8 cellular contexts compared by ENCODE assay signal in genomic region chr11:2891901-2892214, GRCh38. TPM values are rescaled to one million over a fixed set of nuclear protein-coding genes. Genes with fewer than 3 reads are reported as not detected.
DNase-seq lines count a peak whose midpoint lies in the region; ATAC-seq and TF ChIP-seq lines count a peak whose summit lies in the region.

No MANE protein-coding gene starts in this region.

- peak overlapping the region; percentile 74 to 83 for H3K27ac Mint-ChIP-seq in natural killer cell

- H3K36me3 ChIP-seq in colonic mucosa: no peaks in the 10 kb centered on the region

- H3K4me3 Mint-ChIP-seq in natural killer cell: peak overlapping the region; percentile 74

- intact Hi-C loops in colonic mucosa (cut with DNase I): loop anchor here (5.0 to 10.0 kb wide), 2 partner anchors 40 to 697 kb away; no protein-coding TSS in a partner anchor
- intact Hi-C loops in natural killer cell (cut with micrococcal nuclease): loop anchor here (1.0 kb wide), 1 partner anchor 360 kb away; no protein-coding TSS in a partner anchor

- no peak for DNase-seq in AG09309 (ENCODE audit: low read depth)
- peak; percentile 12 for DNase-seq in NCI-H2171 (lab: John Stamatoyannopoulos, UW)
- peak; percentile 62 for DNase-seq in colonic mucosa
- no peak for DNase-seq in natural killer cell
- no peak for DNase-seq in superior temporal gyrus (ENCODE audit: extremely low spot score)
- DNase-seq in activated effector memory CD4-positive, alpha-beta T cell treated with anti-CD3 and anti-CD28 coated beads, Interleukin-2, amount 50 U/mL, for 16 hours: no peak
- no peak for DNase-seq in COR-L47 (lab: John Stamatoyannopoulos, UW)

- H3K9ac ChIP-seq in colonic mucosa (ENCODE audit: low read depth in 2 of 2, low read length in 2 of 2): peak overlapping the region; percentile 64 to 69

- H3K9me3 ChIP-seq in colonic mucosa: no peaks in the 10 kb centered on the region

- no peak overlapping the region for H3K27ac ChIP-seq in colonic mucosa

- no peaks in the 10 kb centered on the region for H3K36me3 Mint-ChIP-seq in natural killer cell

- ATAC-seq in natural killer cell (no peak), GM19023 (IDR thresholded peaks at IDR 0.05; ENCODE audit: unreplicated experiment) (no peak)

- peaks cover 10% of the 10 kb centered on the region for H3K4me1 ChIP-seq in colonic mucosa

- H3K4me1 Mint-ChIP-seq in natural killer cell: peaks cover 23 to 36% of the 10 kb centered on the region in 2 donors

- TF ChIP-seq CTCF in AG09309 (IDR thresholded peaks at IDR 0.05; ENCODE audit: control insufficient read depth, insufficient read depth, low read depth, low read length, missing control alignments) (no peak), colonic mucosa (IDR thresholded peaks at IDR 0.05) (no peak), natural killer cell (IDR thresholded peaks at IDR 0.05) (no peak)

- no peaks in the 10 kb centered on the region for H3K27me3 ChIP-seq in colonic mucosa

- H3K4me3 ChIP-seq in AG09309 (ENCODE audit: control insufficient read depth, low read depth, low read length): peak overlapping the region; percentile 55
- peak overlapping the region; percentile 26 for H3K4me3 ChIP-seq in colonic mucosa

- H3K9me3 Mint-ChIP-seq in natural killer cell: no peaks in the 10 kb centered on the region

- H3K27me3 Mint-ChIP-seq in natural killer cell (ENCODE audit: low read depth in 2 of 2): no peaks in the 10 kb centered on the region

RNA-seq across cellular contexts. Expression of gene CDKN1C, which starts 6.3 kb away (rescaled TPM):
- total RNA-seq in colonic mucosa (10 to 100 TPM; 10.9 to 18.2 TPM), natural killer cell (10 to 100 TPM in 1 of 3 donors, 1 to 10 TPM in 2; 2.6 to 27.9 (median 6.3) TPM)

RNA-seq across cellular contexts. Expression of gene PHLDA2, which starts 37.4 kb away (rescaled TPM):
- 10 to 100 TPM; 31.6 to 41.6 TPM for total RNA-seq in colonic mucosa
- total RNA-seq in natural killer cell: 1 to 10 TPM in 2 of 3 donors, under 1 TPM in 1; 0.79 to 3.2 (median 2.2) TPM

Comparison
In these comparisons a context has a peak if more than half of its experiments do, and no peak if none do; other contexts are left out.
1. DNase-seq: peak in NCI-H2171 (single experiment) and colonic mucosa (single experiment); none in AG09309 (single experiment), natural killer cell (single experiment), superior temporal gyrus (single experiment), activated effector memory CD4-positive, alpha-beta T cell treated with anti-CD3 and anti-CD28 coated beads, Interleukin-2, amount 50 U/mL, for 16 hours (single experiment) and COR-L47 (single experiment).
2. RNA of gene PHLDA2, which starts 37.4 kb away (total RNA-seq): 31.6 to 41.6 TPM in colonic mucosa; 0.79 to 3.2 TPM in natural killer cell; every median in the first group is over 4 times any median in the second.